Comparison of ENCODE assay signal across 1 cellular context in genomic region chr4:145034727-145035211, GRCh38.
TF ChIP-seq lines count a peak whose summit lies in the region.

No MANE protein-coding gene starts in this region.

TF ChIP-seq in K562, 482 proteins besides CTCF, POLR2A, EP300 and RAD21 (continued from another document):
- TF ChIP-seq NKRF (IDR thresholded peaks at IDR 0.05; ENCODE audit: borderline replicate concordance) = no peak
- peak; percentile 14 for TF ChIP-seq MEIS2 (IDR thresholded peaks at IDR 0.05; ENCODE audit: partially characterized antibody)
